21 cellular contexts compared by ENCODE assay signal in genomic region chr11:19658344-19658743, GRCh38.
DNase-seq lines count a peak whose midpoint lies in the region; TF ChIP-seq lines count a peak whose summit lies in the region.
"Had no signal": no experiment of that assay in that cellular context is flagged by ENCODE, and none has a peak within 500 bp of the region (broad histone marks: within the 10 kb centered on the region; RNA-seq: fewer than 3 reads in every experiment).

No MANE protein-coding gene starts in this region.

- no peak overlapping the region for H3K4me2 ChIP-seq in OCI-LY3 (ENCODE audit: low read length)

- H3K27me3 ChIP-seq in OCI-LY3 (ENCODE audit: low read depth, low read length), result 0 out of 2 replicates have a peak, but pooled peaks cover 4% of the 10 kb centered on the region
- H3K27me3 ChIP-seq: adrenal gland, colonic mucosa, heart left ventricle had no signal

- no peak overlapping the region for H2AFZ ChIP-seq in OCI-LY3 (ENCODE audit: low read depth, low read length)

- H3K4me1 ChIP-seq in OCI-LY3 (ENCODE audit: low read length), result peaks cover 11% of the 10 kb centered on the region
- H3K4me1 ChIP-seq: adrenal gland, colonic mucosa had no signal

- DNase-seq in HCEC 1CT, result peak; percentile 5
- DNase-seq in choroid plexus epithelial cell (ENCODE audit: low read depth), result no peak
- no peak for DNase-seq in retinal pigment epithelial cell (ENCODE audit: low read depth)
- no peak for DNase-seq in iPS-NIHi11 (ENCODE audit: low spot score)
- DNase-seq in GM10248 (ENCODE audit: extremely low spot score), result no peak
- DNase-seq in activated gamma-delta T cell treated with Interleukin-2 at 50 U/mL for 16 hours, result no peak
- DNase-seq in HK-2 (ENCODE audit: unreplicated experiment), result no peak
- DNase-seq: activated CD4-positive, alpha-beta memory T cell treated with anti-CD3 and anti-CD28 coated beads, Interleukin-2, amount 10 ng/mL, durations not matched to agents 7 days and 5 days; adrenal gland; colonic mucosa; EL; erythroblast; heart left ventricle; IMR-90; NCI-H1105; NCI-H345; OCI-M1; stimulated activated CD4-positive, alpha-beta T cell treated with anti-CD3 and anti-CD28 coated beads, Interleukin-2, amount 100 ng/mL, for 48 hours had no signal

- H3K9ac ChIP-seq in OCI-LY3 (ENCODE audit: low read length), result no peak overlapping the region

- H3K4me3 ChIP-seq in OCI-LY3 (ENCODE audit: low read length), result no peak overlapping the region
- no peak overlapping the region for H3K4me3 ChIP-seq in choroid plexus epithelial cell (ENCODE audit: low read depth, low read length)
- H3K4me3 ChIP-seq in retinal pigment epithelial cell (ENCODE audit: low read length), result no peak overlapping the region
- H3K4me3 ChIP-seq: adrenal gland, colonic mucosa, GM12878, heart left ventricle, SK-N-MC had no signal

- no peaks in the 10 kb centered on the region for H3K36me3 ChIP-seq in OCI-LY3 (replicated peaks; ENCODE audit: low read depth, low read length)
- H3K36me3 ChIP-seq: adrenal gland, colonic mucosa, heart left ventricle had no signal

- no peaks in the 10 kb centered on the region for H4K20me1 ChIP-seq in OCI-LY3 (ENCODE audit: insufficient read depth, low read length)

- no peaks in the 10 kb centered on the region for H3K9me3 ChIP-seq in OCI-LY3 (ENCODE audit: insufficient read depth, low read length)
- H3K9me3 ChIP-seq: adrenal gland, colonic mucosa, heart left ventricle had no signal

- TF ChIP-seq CTCF in OCI-LY3 (IDR thresholded peaks at IDR 0.05; ENCODE audit: low read depth, low read length) (0 out of 2 replicates have a peak, but pooled peaks have one; percentile 10), choroid plexus epithelial cell (conservative IDR thresholded peaks at IDR 0.05; ENCODE audit: low read depth, low read length) (peak; percentile 36), retinal pigment epithelial cell (conservative IDR thresholded peaks at IDR 0.05; ENCODE audit: low read depth, low read length) (peak; percentile 64), GM10248 (IDR thresholded peaks at IDR 0.05; ENCODE audit: control extremely low read depth, extremely low read depth, low read depth, missing control alignments) (no peak)

- H3K27ac ChIP-seq in OCI-LY3 (ENCODE audit: low read length), result no peak overlapping the region
- H3K27ac ChIP-seq: adrenal gland, colonic mucosa, SK-N-MC had no signal

- POLR2A ChIA-PET in GM10248 (lab: Yijun Ruan, JAX), result no interaction called here

- CTCF ChIA-PET in GM10248 (lab: Yijun Ruan, JAX), result interaction anchor here (1.0 to 1.8 kb wide), 3 partner anchors 7 to 32 kb away, joined by 3 to 8 read pairs (median 4); no protein-coding TSS in a partner anchor

- no peaks in the 10 kb centered on the region for H3K79me2 ChIP-seq in OCI-LY3 (ENCODE audit: low read length)
